ENCODE assay signal across 20 cellular contexts in the genomic region with DNA sequence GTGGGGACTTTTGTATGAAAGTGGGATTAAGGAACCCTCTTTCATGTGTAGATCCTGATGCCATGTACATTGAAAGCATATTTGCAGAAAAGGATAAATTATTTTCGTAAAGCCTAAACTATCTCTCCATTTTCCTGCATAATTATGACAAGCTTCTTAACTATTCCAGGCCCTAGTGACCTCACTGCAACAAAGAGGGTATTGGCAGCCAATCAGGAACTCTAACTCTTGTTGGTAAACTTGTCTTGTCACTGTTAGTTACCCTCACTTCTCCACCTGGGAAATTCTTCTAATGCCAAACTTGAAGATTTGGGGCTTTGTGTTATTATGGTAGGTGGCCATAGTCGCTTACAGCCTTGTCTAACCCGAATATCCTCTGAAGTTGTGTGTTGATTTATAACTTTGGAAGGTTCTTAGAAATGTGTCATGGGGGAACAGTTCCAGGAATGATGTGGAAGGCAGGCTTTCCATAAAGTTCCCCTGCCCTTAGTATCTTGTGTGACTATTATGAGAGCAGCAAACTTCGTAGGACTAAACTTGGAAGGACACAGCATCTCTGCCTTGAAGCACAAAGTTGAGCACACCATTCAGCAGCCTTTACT. TPM values are rescaled to one million over a fixed set of nuclear protein-coding genes. Genes with fewer than 3 reads are reported as not detected.
DNase-seq lines count a peak whose midpoint lies in the region; ATAC-seq and TF ChIP-seq lines count a peak whose summit lies in the region.
"Had no signal": no experiment of that assay in that cellular context is flagged by ENCODE, and none has a peak within 500 bp of the region (broad histone marks: within the 10 kb centered on the region; RNA-seq: fewer than 3 reads in every experiment).

No MANE protein-coding gene starts in this region.

- H4K91ac ChIP-seq in trophoblast cell (ENCODE audit: low read depth, low read length): no peak overlapping the region

- ATAC-seq in GM18519 (IDR thresholded peaks at IDR 0.05; ENCODE audit: low FRiP score, unreplicated experiment) (no peak), GM19452 (IDR thresholded peaks at IDR 0.05; ENCODE audit: unreplicated experiment) (no peak)
- ATAC-seq: A549, Right ventricle myocardium inferior had no signal

- peak overlapping the region in 4 of 7 donors; percentile 9 to 55 (median 36) for H3K27ac Mint-ChIP-seq in CD4-positive, alpha-beta memory T cell

- no peaks in the 10 kb centered on the region for H3K9me3 ChIP-seq in CD4-positive, alpha-beta memory T cell (ENCODE audit: control insufficient read depth in 1 of 2, low read length in 2 of 2)
- H3K9me3 ChIP-seq in trophoblast cell (ENCODE audit: insufficient read depth, low read depth, low read length) (peaks cover 2% of the 10 kb centered on the region), vagina (no peaks in the 10 kb centered on the region)
- H3K9me3 ChIP-seq: A549, BLaER1, HAP-1 had no signal

- no peaks in the 10 kb centered on the region for H3K79me2 ChIP-seq in trophoblast cell (ENCODE audit: control insufficient read depth, insufficient read depth, low read length, poor library complexity)

- H4K8ac ChIP-seq in trophoblast cell (ENCODE audit: low read depth, low read length): no peak overlapping the region

- WGBS in trophoblast cell (ENCODE audit: extremely low coverage, insufficient coverage, insufficient read length): no CpG with 5 or more reads among the region's 4 CpGs

- no peaks in the 10 kb centered on the region for H3K36me3 ChIP-seq in CD4-positive, alpha-beta memory T cell (ENCODE audit: insufficient read depth, low read length)
- H3K36me3 ChIP-seq in trophoblast cell (ENCODE audit: control insufficient read depth in 1 of 2, insufficient read depth in 2 of 2, low read length in 2 of 2): no peaks in the 10 kb centered on the region
- H3K36me3 ChIP-seq in vagina: no peaks in the 10 kb centered on the region
- H3K36me3 ChIP-seq: HAP-1 had no signal

- H3K18ac ChIP-seq in trophoblast cell (ENCODE audit: low read length): no peak overlapping the region

- H3K9ac ChIP-seq in trophoblast cell (ENCODE audit: low read length): no peak overlapping the region
- H3K9ac ChIP-seq: BLaER1 had no signal

- no peak overlapping the region for H2BK120ac ChIP-seq in trophoblast cell (ENCODE audit: insufficient read depth, low read length, poor library complexity)

- H3K9me3 Mint-ChIP-seq in CD4-positive, alpha-beta memory T cell: no peaks in the 10 kb centered on the region

- peaks cover 19 to 28% of the 10 kb centered on the region in 2 donors for H3K36me3 Mint-ChIP-seq in CD4-positive, alpha-beta memory T cell

- H2BK12ac ChIP-seq in trophoblast cell (ENCODE audit: low read length): no peak overlapping the region

- no peak overlapping the region for H3K4me3 Mint-ChIP-seq in CD4-positive, alpha-beta memory T cell

- no peak overlapping the region for H4K12ac ChIP-seq in trophoblast cell (ENCODE audit: low read depth, low read length)

- H2BK5ac ChIP-seq in trophoblast cell (ENCODE audit: low read depth, low read length, poor library complexity): no peak overlapping the region

- intact Hi-C loops in CD4-positive, alpha-beta memory T cell (cut with micrococcal nuclease): no loop called here
- intact Hi-C loops in vagina (cut with DNase I): no loop called here

- H3K4me1 ChIP-seq in CD4-positive, alpha-beta memory T cell (ENCODE audit: insufficient read depth, low read length): peaks cover 49% of the 10 kb centered on the region
- no peaks in the 10 kb centered on the region for H3K4me1 ChIP-seq in trophoblast cell (ENCODE audit: control insufficient read depth in 1 of 2, insufficient read depth in 2 of 2, low read length in 2 of 2)
- H3K4me1 ChIP-seq in vagina: no peaks in the 10 kb centered on the region

- H3K23ac ChIP-seq in trophoblast cell (ENCODE audit: low read length): no peak overlapping the region

- TF ChIP-seq POLR2A in vagina (IDR thresholded peaks at IDR 0.05): no peak

- no peak overlapping the region for H3K27ac ChIP-seq in CD4-positive, alpha-beta memory T cell (ENCODE audit: low read depth, low read length)
- no peak overlapping the region for H3K27ac ChIP-seq in trophoblast cell (ENCODE audit: low read depth, low read length)
- H3K27ac ChIP-seq in vagina: no peak overlapping the region
- H3K27ac ChIP-seq: A549, BLaER1, HL-60 had no signal

- H3K4ac ChIP-seq in trophoblast cell (ENCODE audit: low read depth, low read length): no peak overlapping the region

- H3K4me1 Mint-ChIP-seq in CD4-positive, alpha-beta memory T cell: peaks cover 44 to 74% (median 62%) of the 10 kb centered on the region in 4 donors

- H3K4me3 ChIP-seq in CD4-positive, alpha-beta memory T cell (ENCODE audit: low read length in 2 of 2): no peak overlapping the region
- H3K4me3 ChIP-seq in fibroblast of mammary gland (ENCODE audit: control insufficient read depth, low read depth, low read length): no peak overlapping the region
- no peak overlapping the region for H3K4me3 ChIP-seq in trophoblast cell (ENCODE audit: low read depth, low read length)
- no peak overlapping the region for H3K4me3 ChIP-seq in vagina
- H3K4me3 ChIP-seq: A549, BLaER1, HAP-1 had no signal

- no peaks in the 10 kb centered on the region for H3K79me1 ChIP-seq in trophoblast cell (ENCODE audit: low read length)

- no peak overlapping the region for H3K14ac ChIP-seq in trophoblast cell (ENCODE audit: low read length)

- TF ChIP-seq CTCF in fibroblast of mammary gland (conservative IDR thresholded peaks at IDR 0.05; ENCODE audit: control insufficient read depth, insufficient read depth, low read depth, low read length) (no peak), vagina (IDR thresholded peaks at IDR 0.05) (no peak)

- no peaks in the 10 kb centered on the region for H3K27me3 ChIP-seq in CD4-positive, alpha-beta memory T cell (ENCODE audit: insufficient read depth, low read length)
- no peaks in the 10 kb centered on the region for H3K27me3 ChIP-seq in trophoblast cell (ENCODE audit: insufficient read depth, low read length)
- H3K27me3 ChIP-seq in vagina: no peaks in the 10 kb centered on the region
- H3K27me3 ChIP-seq: BLaER1 had no signal

- no peaks in the 10 kb centered on the region for H3K27me3 Mint-ChIP-seq in CD4-positive, alpha-beta memory T cell

- no peak overlapping the region for H3K4me2 ChIP-seq in trophoblast cell (ENCODE audit: low read length)
- H3K4me2 ChIP-seq: A549, BLaER1 had no signal

- CTCF ChIA-PET in CD4-positive, alpha-beta memory T cell (lab: Charles Lee; ENCODE audit: partially characterized antibody): no interaction called here

- no peak overlapping the region for H2AK5ac ChIP-seq in trophoblast cell (ENCODE audit: low read length)

- no peak for DNase-seq in CD4-positive, alpha-beta memory T cell
- DNase-seq in OCI-M1 (lab: John Stamatoyannopoulos, UW): peak; percentile 39
- DNase-seq in fibroblast of mammary gland (ENCODE audit: low read depth): peak; percentile 2
- DNase-seq in trophoblast cell: peak; percentile 52 to 77
- DNase-seq in vagina (ENCODE audit: extremely low spot score in 2 of 2): no peak
- DNase-seq: DMS79 treated with DMSO at 0.1 percent for 48 hours, IMR-90, Karpas-422, MM.1S, NCI-H1105 treated with DMSO at 0.1 percent for 48 hours, NCI-H1694, NCI-H2081 treated with DMSO at 0.1 percent for 48 hours, NCI-H446 treated with DMSO at 0.1 percent for 48 hours had no signal

- H2AFZ ChIP-seq in trophoblast cell (ENCODE audit: insufficient read depth, low read length, poor library complexity): no peak overlapping the region

- POLR2A ChIA-PET in CD4-positive, alpha-beta memory T cell (lab: Charles Lee; ENCODE audit: partially characterized antibody): no interaction called here

RNA-seq across cellular contexts. Expression of gene IQGAP2, which starts 52.5 kb away (rescaled TPM):
- 100 to 1,000 TPM; 125 to 126 TPM for total RNA-seq in CD4-positive, alpha-beta memory T cell
- polyA plus RNA-seq in CD4-positive, alpha-beta memory T cell: 10 to 100 TPM; 24.7 to 72.5 TPM
- 9.5 and 9.6 TPM in 2 replicates for polyA plus RNA-seq in trophoblast cell (2013)
- total RNA-seq in vagina: 8.6 TPM

Comparison
In these comparisons a context has a peak if more than half of its experiments do, and no peak if none do; other contexts are left out.
1. DNase-seq: peak in OCI-M1 (single experiment), fibroblast of mammary gland (single experiment) and trophoblast cell (2 of 2); none in CD4-positive, alpha-beta memory T cell (0 of 5) and vagina (0 of 2).
2. RNA of gene IQGAP2, which starts 52.5 kb away (total RNA-seq): 125 to 126 TPM in CD4-positive, alpha-beta memory T cell; 8.6 TPM in vagina (single experiment); every median in the first group is over 10 times any median in the second.